ENCODE assay signal across 9 cellular contexts in genomic region chr3:52798978-52799476, GRCh38. TPM values are rescaled to one million over a fixed set of nuclear protein-coding genes. Genes with fewer than 3 reads are reported as not detected.
DNase-seq lines count a peak whose midpoint lies in the region; ATAC-seq, FAIRE-seq and TF ChIP-seq lines count a peak whose summit lies in the region.
"Had no signal": no experiment of that assay in that cellular context is flagged by ENCODE, and none has a peak within 500 bp of the region (broad histone marks: within the 10 kb centered on the region; RNA-seq: fewer than 3 reads in every experiment).

No MANE protein-coding gene starts in this region.

- TF ChIP-seq POLR2A in H54 (IDR thresholded peaks at IDR 0.05; ENCODE audit: low read depth, low read length): no peak

- H3K27me3 Mint-ChIP-seq in activated T-helper 17 cell treated with anti-CD3 and anti-CD28 coated beads, Interleukin-2, amount 50 U/mL, for 72 hours: no peaks in the 10 kb centered on the region

- peak; percentile 51 to 73 for TF ChIP-seq RAD21 in liver (IDR thresholded peaks at IDR 0.05)

- H3K4me3 Mint-ChIP-seq in activated T-helper 17 cell treated with anti-CD3 and anti-CD28 coated beads, Interleukin-2, amount 50 U/mL, for 72 hours: no peak overlapping the region

- peaks cover 21 to 53% (median 44%) of the 10 kb centered on the region in 4 donors for H3K4me1 ChIP-seq in liver (ENCODE audit: control insufficient read depth in 4 of 4, insufficient read depth in 4 of 4, low read length in 3 of 4)

- peak; percentile 41 for TF ChIP-seq CTCF in liver (IDR thresholded peaks at IDR 0.05; ENCODE audit: low read depth, low read length, missing input control)

- H3K27ac Mint-ChIP-seq in activated T-helper 17 cell treated with anti-CD3 and anti-CD28 coated beads, Interleukin-2, amount 50 U/mL, for 72 hours: no peak overlapping the region

- FAIRE-seq in H54 (lab: Jason Lieb, UNC): no peak
- FAIRE-seq: endometrium had no signal

- no peaks in the 10 kb centered on the region for H3K27me3 ChIP-seq in liver (ENCODE audit: control insufficient read depth in 4 of 4, insufficient read depth in 4 of 4, low read length in 3 of 4)

- H3K9ac ChIP-seq in liver (ENCODE audit: low read depth in 1 of 2, low read length in 2 of 2): no peak overlapping the region

- peak; percentile 35 for DNase-seq in COLO668 (lab: John Stamatoyannopoulos, UW; ENCODE audit: unreplicated experiment)
- DNase-seq in H54 (ENCODE audit: insufficient read length, low spot score): peak; percentile 66
- DNase-seq in GDM1 (lab: John Stamatoyannopoulos, UW): no peak

- no peaks in the 10 kb centered on the region for H3K36me3 Mint-ChIP-seq in activated T-helper 17 cell treated with anti-CD3 and anti-CD28 coated beads, Interleukin-2, amount 50 U/mL, for 72 hours (ENCODE audit: low read depth)

- peak; percentile 56 for ATAC-seq in activated T-helper 17 cell treated with anti-CD3 and anti-CD28 coated beads, Interleukin-2, amount 50 U/mL, for 72 hours (replicated peaks)
- ATAC-seq in HG02623 (IDR thresholded peaks at IDR 0.05; ENCODE audit: unreplicated experiment) (no peak), GM21723 (IDR thresholded peaks at IDR 0.05; ENCODE audit: unreplicated experiment) (no peak), HG02852 (IDR thresholded peaks at IDR 0.05; ENCODE audit: unreplicated experiment) (no peak)

- H3K27ac ChIP-seq in liver (ENCODE audit: low read depth in 1 of 2, low read length in 2 of 2): peak overlapping the region in 1 of 2 donors; percentile 29

- 69% methylated on average over 14 of the region's 14 CpGs for WGBS in liver

- H3K4me3 ChIP-seq in liver (ENCODE audit: low read depth in 1 of 3, low read length in 3 of 3): no peak overlapping the region

- no peaks in the 10 kb centered on the region for H3K9me3 Mint-ChIP-seq in activated T-helper 17 cell treated with anti-CD3 and anti-CD28 coated beads, Interleukin-2, amount 50 U/mL, for 72 hours

- no peaks in the 10 kb centered on the region for H3K9me3 ChIP-seq in liver (ENCODE audit: control insufficient read depth in 4 of 4, low read length in 3 of 4)

- no peaks in the 10 kb centered on the region for H3K4me1 Mint-ChIP-seq in activated T-helper 17 cell treated with anti-CD3 and anti-CD28 coated beads, Interleukin-2, amount 50 U/mL, for 72 hours

- H3K36me3 ChIP-seq in liver (ENCODE audit: control insufficient read depth in 4 of 4, insufficient read depth in 3 of 4, low read depth in 1 of 4, low read length in 3 of 4): peaks cover 20 to 68% (median 57%) of the 10 kb centered on the region in 4 donors

TF ChIP-seq in liver, 16 proteins besides CTCF, POLR2A, EP300 and RAD21:
- TF ChIP-seq JUND (IDR thresholded peaks at IDR 0.05) (no peak), REST (IDR thresholded peaks at IDR 0.05) (no peak), GABPA (IDR thresholded peaks at IDR 0.05 in 1 of 2, conservative IDR thresholded peaks at IDR 0.05 in 1 of 2) (no peak), TAF1 (conservative IDR thresholded peaks at IDR 0.05) (no peak), ATF3 (IDR thresholded peaks at IDR 0.05) (no peak), HNF4G (IDR thresholded peaks at IDR 0.05) (no peak), FOXA2 (IDR thresholded peaks at IDR 0.05) (no peak), EGR1 (IDR thresholded peaks at IDR 0.05; ENCODE audit: low read depth in 2 of 2) (no peak), YY1 (IDR thresholded peaks at IDR 0.05) (no peak), NR2F2 (IDR thresholded peaks at IDR 0.05) (no peak), RXRA (IDR thresholded peaks at IDR 0.05) (no peak), SP1 (IDR thresholded peaks at IDR 0.05) (no peak), HNF4A (conservative IDR thresholded peaks at IDR 0.05) (no peak), FOXA1 (IDR thresholded peaks at IDR 0.05) (no peak)
- TF ChIP-seq, protein P1, sequence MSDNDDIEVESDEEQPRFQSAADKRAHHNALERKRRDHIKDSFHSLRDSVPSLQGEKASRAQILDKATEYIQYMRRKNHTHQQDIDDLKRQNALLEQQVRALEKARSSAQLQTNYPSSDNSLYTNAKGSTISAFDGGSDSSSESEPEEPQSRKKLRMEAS (IDR thresholded peaks at IDR 0.05): no peak
- TF ChIP-seq, protein P2, sequence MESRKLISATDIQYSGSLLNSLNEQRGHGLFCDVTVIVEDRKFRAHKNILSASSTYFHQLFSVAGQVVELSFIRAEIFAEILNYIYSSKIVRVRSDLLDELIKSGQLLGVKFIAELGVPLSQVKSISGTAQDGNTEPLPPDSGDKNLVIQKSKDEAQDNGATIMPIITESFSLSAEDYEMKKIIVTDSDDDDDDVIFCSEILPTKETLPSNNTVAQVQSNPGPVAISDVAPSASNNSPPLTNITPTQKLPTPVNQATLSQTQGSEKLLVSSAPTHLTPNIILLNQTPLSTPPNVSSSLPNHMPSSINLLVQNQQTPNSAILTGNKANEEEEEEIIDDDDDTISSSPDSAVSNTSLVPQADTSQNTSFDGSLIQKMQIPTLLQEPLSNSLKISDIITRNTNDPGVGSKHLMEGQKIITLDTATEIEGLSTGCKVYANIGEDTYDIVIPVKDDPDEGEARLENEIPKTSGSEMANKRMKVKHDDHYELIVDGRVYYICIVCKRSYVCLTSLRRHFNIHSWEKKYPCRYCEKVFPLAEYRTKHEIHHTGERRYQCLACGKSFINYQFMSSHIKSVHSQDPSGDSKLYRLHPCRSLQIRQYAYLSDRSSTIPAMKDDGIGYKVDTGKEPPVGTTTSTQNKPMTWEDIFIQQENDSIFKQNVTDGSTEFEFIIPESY (IDR thresholded peaks at IDR 0.05): no peak

RNA-seq across cellular contexts. Expression of gene ITIH3, which starts 4.4 kb away (rescaled TPM):
- total RNA-seq in activated T-helper 17 cell treated with anti-CD3 and anti-CD28 coated beads, Interleukin-2, amount 50 U/mL, for 72 hours: not detected
- 1,000 to 10,000 TPM in 1 of 2 donors, 100 to 1,000 TPM in 1; 507 to 1,075 TPM for total RNA-seq in liver
- polyA plus RNA-seq in liver: 1,000 to 10,000 TPM in 1 of 2 donors, 100 to 1,000 TPM in 1; 743 to 1,326 TPM

RNA-seq across cellular contexts. Expression of gene ITIH1, which starts 21.6 kb away (rescaled TPM):
- not detected for total RNA-seq in activated T-helper 17 cell treated with anti-CD3 and anti-CD28 coated beads, Interleukin-2, amount 50 U/mL, for 72 hours
- total RNA-seq in liver: 1,000 to 10,000 TPM; 1,022 to 1,400 TPM
- 1,000 to 10,000 TPM; 1,193 to 1,291 TPM for polyA plus RNA-seq in liver

RNA-seq across cellular contexts. Expression of gene NEK4, which starts 28.3 kb away (rescaled TPM):
- total RNA-seq in activated T-helper 17 cell treated with anti-CD3 and anti-CD28 coated beads, Interleukin-2, amount 50 U/mL, for 72 hours: 10 to 100 TPM in 1 of 2 donors, 1 to 10 TPM in 1; 3.1 to 17.7 TPM
- 10 to 100 TPM; 24.0 to 28.7 TPM for total RNA-seq in liver
- polyA plus RNA-seq in liver: 1 to 10 TPM; 5.4 to 6.8 TPM

RNA-seq across cellular contexts. Expression of gene ITIH4, which starts 31.4 kb away (rescaled TPM):
- total RNA-seq in activated T-helper 17 cell treated with anti-CD3 and anti-CD28 coated beads, Interleukin-2, amount 50 U/mL, for 72 hours: 10 to 100 TPM in 1 of 2 donors, 1 to 10 TPM in 1; 5.5 to 12.8 TPM
- total RNA-seq in liver: 1,000 to 10,000 TPM in 1 of 2 donors, 100 to 1,000 TPM in 1; 447 to 2,000 TPM
- 1,000 to 10,000 TPM; 2,821 to 3,354 TPM for polyA plus RNA-seq in liver

RNA-seq across cellular contexts. Expression of gene MUSTN1, which starts 35.8 kb away (rescaled TPM):
- 1 to 10 TPM in 1 of 2 donors, not detected in 1; 2.8 TPM for total RNA-seq in activated T-helper 17 cell treated with anti-CD3 and anti-CD28 coated beads, Interleukin-2, amount 50 U/mL, for 72 hours
- 10 to 100 TPM in 1 of 2 donors, under 1 TPM in 1; 0.25 to 12.1 TPM for total RNA-seq in liver
- 1 to 10 TPM; 1.8 to 6.1 TPM for polyA plus RNA-seq in liver

Comparison
In these comparisons a context has a peak if more than half of its experiments do, and no peak if none do; other contexts are left out.
1. RNA of gene ITIH3, which starts 4.4 kb away (total RNA-seq): 507 to 1,075 TPM in liver; not detected in activated T-helper 17 cell treated with anti-CD3 and anti-CD28 coated beads, Interleukin-2, amount 50 U/mL, for 72 hours; every median in the first group is over 100 times any median in the second.
2. RNA of gene ITIH1, which starts 21.6 kb away (total RNA-seq): 1,022 to 1,400 TPM in liver; not detected in activated T-helper 17 cell treated with anti-CD3 and anti-CD28 coated beads, Interleukin-2, amount 50 U/mL, for 72 hours; every median in the first group is over 1,000 times any median in the second.